ENCODE assay signal across 36 cellular contexts in genomic region chr12:22526836-22527235, GRCh38.
"Had no signal": no experiment of that assay in that cellular context is flagged by ENCODE, and none has a peak within 500 bp of the region (broad histone marks: within the 10 kb centered on the region; RNA-seq: fewer than 3 reads in every experiment).

No MANE protein-coding gene starts in this region.

- ATAC-seq: activated CD8-positive, alpha-beta memory T cell treated with anti-CD3 and anti-CD28 coated beads, Interleukin-2, amount 10 ng/mL, durations not matched to agents 7 days and 5 days; activated CD8-positive, alpha-beta T cell treated with anti-CD3 and anti-CD28 coated beads, Interleukin-2, amount 10 ng/mL, durations not matched to agents 7 days and 5 days; activated naive CD8-positive, alpha-beta T cell treated with anti-CD3 and anti-CD28 coated beads, Interleukin-2, amount 50 U/mL, for 24 hours had no signal

- H3K9me3 Mint-ChIP-seq: activated B cell treated with CpG ODN at 0.5 μM for 24 hours; activated CD4-positive, alpha-beta memory T cell treated with anti-CD3 and anti-CD28 coated beads, Interleukin-2, amount 10 ng/mL, durations not matched to agents 7 days and 5 days; activated CD4-positive, alpha-beta T cell treated with anti-CD3 and anti-CD28 coated beads, Interleukin-2, amount 10 ng/mL, durations not matched to agents 24 days and 14 days; activated naive CD4-positive, alpha-beta T cell treated with anti-CD3 and anti-CD28 coated beads, Interleukin-2, amount 10 ng/mL, durations not matched to agents 7 days and 5 days; activated naive CD4-positive, alpha-beta T cell treated with anti-CD3 and anti-CD28 coated beads, Interleukin-2, amount 50 U/mL, for 24 hours; activated naive CD8-positive, alpha-beta T cell treated with anti-CD3 and anti-CD28 coated beads, Interleukin-2, amount 10 ng/mL, durations not matched to agents 7 days and 5 days; activated naive CD8-positive, alpha-beta T cell treated with anti-CD3 and anti-CD28 coated beads, Interleukin-2, amount 50 U/mL, for 24 hours; activated T-cell treated with anti-CD3 and anti-CD28 coated beads, Interleukin-2, amount 50 U/mL, for 24 hours; central memory CD8-positive, alpha-beta T cell; T-helper 1 cell treated with Interleukin-12 subunit alpha and Interleukin-12 subunit beta and Interleukin-4 antibody, amounts not matched to agents 30 μg/mL and 1 μg/mL, for 36 hours had no signal

- H3K27ac ChIP-seq: ascending aorta, cardiac muscle cell, VCaP had no signal

- H3K4me3 Mint-ChIP-seq: activated B cell treated with CpG ODN at 0.5 μM for 24 hours; activated CD4-positive, alpha-beta memory T cell treated with anti-CD3 and anti-CD28 coated beads, Interleukin-2, amount 10 ng/mL, durations not matched to agents 7 days and 5 days; activated CD4-positive, alpha-beta T cell treated with anti-CD3 and anti-CD28 coated beads, Interleukin-2, amount 10 ng/mL, durations not matched to agents 24 days and 14 days; activated CD8-positive, alpha-beta memory T cell treated with anti-CD3 and anti-CD28 coated beads, Interleukin-2, amount 10 ng/mL, durations not matched to agents 7 days and 5 days; activated CD8-positive, alpha-beta T cell treated with anti-CD3 and anti-CD28 coated beads, Interleukin-2, amount 10 ng/mL, durations not matched to agents 7 days and 5 days; activated naive CD4-positive, alpha-beta T cell treated with anti-CD3 and anti-CD28 coated beads, Interleukin-2, amount 10 ng/mL, durations not matched to agents 7 days and 5 days; activated naive CD4-positive, alpha-beta T cell treated with anti-CD3 and anti-CD28 coated beads, Interleukin-2, amount 50 U/mL, for 24 hours; activated naive CD8-positive, alpha-beta T cell; activated naive CD8-positive, alpha-beta T cell treated with anti-CD3 and anti-CD28 coated beads, Interleukin-2, amount 10 ng/mL, durations not matched to agents 7 days and 5 days; activated naive CD8-positive, alpha-beta T cell treated with anti-CD3 and anti-CD28 coated beads, Interleukin-2, amount 50 U/mL, for 24 hours; activated T-cell treated with anti-CD3 and anti-CD28 coated beads, Interleukin-2, amount 50 U/mL, for 24 hours; brain; central memory CD8-positive, alpha-beta T cell; T-helper 1 cell treated with Interleukin-12 subunit alpha and Interleukin-12 subunit beta and Interleukin-4 antibody, amounts not matched to agents 30 μg/mL and 1 μg/mL, for 36 hours; T-helper 2 cell treated with Interferon-gamma antibody and Interleukin-4, amounts not matched to agents 5 μg/mL and 100 μg/mL, for 36 hours had no signal

- DNase-seq: activated B cell treated with CpG ODN at 0.5 μM for 24 hours; activated CD4-positive, alpha-beta memory T cell treated with anti-CD3 and anti-CD28 coated beads, Interleukin-2, amount 10 ng/mL, durations not matched to agents 7 days and 5 days; activated CD4-positive, alpha-beta T cell treated with anti-CD3 and anti-CD28 coated beads for 4 hours; activated CD4-positive, alpha-beta T cell treated with anti-CD3 and anti-CD28 coated beads, Interleukin-2, amount 10 ng/mL, durations not matched to agents 24 days and 14 days; activated CD4-positive, alpha-beta T cell treated with anti-CD3 and anti-CD28 coated beads, Interleukin-2, amount 50 U/mL, for 1 hour; activated CD4-positive, alpha-beta T cell treated with anti-CD3 and anti-CD28 coated beads, Interleukin-2, amount 50 U/mL, for 48 hours; activated CD4-positive, CD25-positive, alpha-beta regulatory T cell treated with anti-CD3 and anti-CD28 coated beads, Interleukin-2, amount 50 U/mL, for 72 hours; activated CD8-positive, alpha-beta memory T cell treated with anti-CD3 and anti-CD28 coated beads for 24 hours; activated CD8-positive, alpha-beta memory T cell treated with anti-CD3 and anti-CD28 coated beads, Interleukin-2, amount 10 ng/mL, durations not matched to agents 7 days and 5 days; activated CD8-positive, alpha-beta memory T cell treated with anti-CD3 and anti-CD28 coated beads, Interleukin-2, amount 50 U/mL, for 48 hours; activated CD8-positive, alpha-beta T cell treated with anti-CD3 and anti-CD28 coated beads, Interleukin-2, amount 10 ng/mL, durations not matched to agents 7 days and 5 days; activated effector memory CD4-positive, alpha-beta T cell treated with Interleukin-2 at 50 U/mL for 16 hours; activated gamma-delta T cell; activated naive CD4-positive, alpha-beta T cell treated with anti-CD3 and anti-CD28 coated beads, Interleukin-2, amount 10 ng/mL, durations not matched to agents 7 days and 5 days; activated naive CD4-positive, alpha-beta T cell treated with Interleukin-2 at 50 U/mL for 16 hours; activated naive CD8-positive, alpha-beta T cell treated with anti-CD3 and anti-CD28 coated beads, Interleukin-2, amount 10 ng/mL, durations not matched to agents 7 days and 5 days; activated naive CD8-positive, alpha-beta T cell treated with anti-CD3 and anti-CD28 coated beads, Interleukin-2, amount 50 U/mL, for 24 hours; activated T-cell treated with anti-CD3 and anti-CD28 coated beads, Interleukin-2, amount 50 U/mL, for 24 hours; activated T-cell treated with anti-CD3 and anti-CD28 coated beads, Interleukin-2, amount 50 U/mL, for 48 hours; amygdala; anterior cingulate cortex; caudate nucleus; cerebellar nuclear complex; T-helper 1 cell; T-helper 2 cell; T-helper 9 cell had no signal

- H3K9me3 ChIP-seq: ascending aorta had no signal

- H3K27ac Mint-ChIP-seq: activated B cell treated with CpG ODN at 0.5 μM for 24 hours; activated CD4-positive, alpha-beta memory T cell treated with anti-CD3 and anti-CD28 coated beads, Interleukin-2, amount 10 ng/mL, durations not matched to agents 7 days and 5 days; activated CD4-positive, alpha-beta T cell treated with anti-CD3 and anti-CD28 coated beads, Interleukin-2, amount 10 ng/mL, durations not matched to agents 24 days and 14 days; activated CD8-positive, alpha-beta memory T cell treated with anti-CD3 and anti-CD28 coated beads, Interleukin-2, amount 10 ng/mL, durations not matched to agents 7 days and 5 days; activated CD8-positive, alpha-beta T cell treated with anti-CD3 and anti-CD28 coated beads, Interleukin-2, amount 10 ng/mL, durations not matched to agents 7 days and 5 days; activated naive CD4-positive, alpha-beta T cell treated with anti-CD3 and anti-CD28 coated beads, Interleukin-2, amount 10 ng/mL, durations not matched to agents 7 days and 5 days; activated naive CD4-positive, alpha-beta T cell treated with anti-CD3 and anti-CD28 coated beads, Interleukin-2, amount 50 U/mL, for 24 hours; activated naive CD8-positive, alpha-beta T cell; activated naive CD8-positive, alpha-beta T cell treated with anti-CD3 and anti-CD28 coated beads, Interleukin-2, amount 10 ng/mL, durations not matched to agents 7 days and 5 days; activated naive CD8-positive, alpha-beta T cell treated with anti-CD3 and anti-CD28 coated beads, Interleukin-2, amount 50 U/mL, for 24 hours; activated T-cell treated with anti-CD3 and anti-CD28 coated beads, Interleukin-2, amount 50 U/mL, for 24 hours; activated T-helper 2 cell treated with anti-CD3 and anti-CD28 coated beads, Interferon-gamma antibody, Interleukin-2, Interleukin-4, amounts not matched to agents 10 μg/mL and 5 μg/mL and 100 μg/mL, durations not matched to agents 14 hours and 24 hours and 36 hours; brain; T-helper 1 cell treated with Interleukin-12 subunit alpha and Interleukin-12 subunit beta and Interleukin-4 antibody, amounts not matched to agents 30 μg/mL and 1 μg/mL, for 36 hours; T-helper 2 cell treated with Interferon-gamma antibody and Interleukin-4, amounts not matched to agents 5 μg/mL and 100 μg/mL, for 36 hours had no signal

- H3K4me1 ChIP-seq: ascending aorta had no signal

- H3K4me1 Mint-ChIP-seq: activated B cell treated with CpG ODN at 0.5 μM for 24 hours; activated CD8-positive, alpha-beta memory T cell treated with anti-CD3 and anti-CD28 coated beads, Interleukin-2, amount 10 ng/mL, durations not matched to agents 7 days and 5 days; brain; central memory CD8-positive, alpha-beta T cell had no signal

- H3K4me3 ChIP-seq: ascending aorta, cardiac muscle cell had no signal

- H3K27me3 ChIP-seq: ascending aorta, cardiac muscle cell had no signal

- H3K27me3 Mint-ChIP-seq: activated B cell treated with CpG ODN at 0.5 μM for 24 hours; activated CD4-positive, alpha-beta memory T cell treated with anti-CD3 and anti-CD28 coated beads, Interleukin-2, amount 10 ng/mL, durations not matched to agents 7 days and 5 days; activated CD4-positive, alpha-beta T cell treated with anti-CD3 and anti-CD28 coated beads, Interleukin-2, amount 10 ng/mL, durations not matched to agents 24 days and 14 days; activated CD8-positive, alpha-beta memory T cell treated with anti-CD3 and anti-CD28 coated beads, Interleukin-2, amount 10 ng/mL, durations not matched to agents 7 days and 5 days; activated naive CD4-positive, alpha-beta T cell treated with anti-CD3 and anti-CD28 coated beads, Interleukin-2, amount 10 ng/mL, durations not matched to agents 7 days and 5 days; activated naive CD4-positive, alpha-beta T cell treated with anti-CD3 and anti-CD28 coated beads, Interleukin-2, amount 50 U/mL, for 24 hours; activated naive CD8-positive, alpha-beta T cell; activated naive CD8-positive, alpha-beta T cell treated with anti-CD3 and anti-CD28 coated beads, Interleukin-2, amount 10 ng/mL, durations not matched to agents 7 days and 5 days; activated naive CD8-positive, alpha-beta T cell treated with anti-CD3 and anti-CD28 coated beads, Interleukin-2, amount 50 U/mL, for 24 hours; activated T-cell treated with anti-CD3 and anti-CD28 coated beads, Interleukin-2, amount 50 U/mL, for 24 hours; central memory CD8-positive, alpha-beta T cell had no signal
